ENCODE assay signal across 1 cellular context in the genomic region with DNA sequence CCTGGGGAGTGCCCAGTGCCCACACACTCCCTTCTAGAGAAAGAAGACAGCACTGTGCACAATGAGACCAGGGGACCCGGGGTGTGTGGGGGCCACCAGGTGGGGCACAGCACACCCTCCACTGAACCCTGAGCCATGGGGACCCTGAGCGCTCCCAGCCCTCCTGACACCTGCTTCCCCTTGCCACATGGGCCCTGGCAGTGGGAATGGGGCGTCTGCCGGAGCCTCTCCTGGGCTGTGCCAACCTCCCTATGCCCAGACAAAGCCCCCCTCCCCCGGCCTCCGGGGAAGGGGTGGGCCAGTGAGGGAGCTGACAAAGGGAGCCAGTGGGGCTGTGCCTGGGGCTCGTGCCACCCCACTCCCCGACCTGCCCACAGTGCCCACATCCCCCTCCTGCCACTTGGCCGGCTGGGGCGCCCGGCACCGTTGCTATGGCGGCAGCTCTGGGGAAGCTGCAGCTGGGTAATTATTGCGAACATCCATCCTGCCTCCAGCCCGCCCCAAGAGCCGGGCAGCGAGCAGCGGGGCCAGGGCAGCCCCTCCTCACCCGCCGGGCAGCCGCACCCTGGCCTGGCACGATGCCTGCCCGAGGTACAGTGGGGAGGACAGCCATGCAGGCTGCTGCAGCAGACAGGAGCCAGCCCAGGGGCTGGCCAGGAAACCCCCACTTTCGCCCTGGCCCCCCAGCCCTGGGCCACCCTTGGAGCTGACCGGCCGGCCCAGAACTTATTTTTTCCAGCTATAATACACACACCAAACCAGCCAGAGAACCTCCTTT.
TF ChIP-seq lines count a peak whose summit lies in the region.

No MANE protein-coding gene starts in this region.

TF ChIP-seq in HCT116, 20 proteins besides CTCF, POLR2A, EP300 and RAD21 (continued from another document):
- no peak for TF ChIP-seq EGR1 (IDR thresholded peaks at IDR 0.05; ENCODE audit: low read depth)
